In genomic region chr10:80357804-80358125, GRCh38 we compare ENCODE assay signal across 19 cellular contexts. TPM values are rescaled to one million over a fixed set of nuclear protein-coding genes. Genes with fewer than 3 reads are reported as not detected.
DNase-seq lines count a peak whose midpoint lies in the region; ATAC-seq, FAIRE-seq and TF ChIP-seq lines count a peak whose summit lies in the region.
"Had no signal": no experiment of that assay in that cellular context is flagged by ENCODE, and none has a peak within 500 bp of the region (broad histone marks: within the 10 kb centered on the region; RNA-seq: fewer than 3 reads in every experiment).

No MANE protein-coding gene starts in this region.

- WGBS in pancreas, 2 donors = 70 to 73% methylated on average over 6 of the region's 6 CpGs

- intact Hi-C loops in CD8-positive, alpha-beta T cell (cut with DNase I, micrococcal nuclease) = no loop called here
- intact Hi-C loops in left ventricle myocardium superior (cut with micrococcal nuclease) = no loop called here
- intact Hi-C loops in pancreas (cut with DNase I) = no loop called here

- no peak for DNase-seq in CD8-positive, alpha-beta T cell
- DNase-seq in endothelial cell (ENCODE audit: low spot score) = no peak
- no peak for DNase-seq in neural crest cell (ENCODE audit: low read depth, low spot score)
- no peak for DNase-seq in left ventricle myocardium superior
- DNase-seq in pancreas = no peak
- no peak for DNase-seq in dermis blood vessel endothelial cell
- DNase-seq: activated CD4-positive, alpha-beta memory T cell treated with anti-CD3 and anti-CD28 coated beads, Interleukin-2, amount 10 ng/mL, durations not matched to agents 7 days and 5 days; activated CD4-positive, CD25-positive, alpha-beta regulatory T cell; EL; stomach had no signal

- no peak overlapping the region for H3K4me3 ChIP-seq in CD8-positive, alpha-beta T cell (ENCODE audit: low read depth, low read length)
- H3K4me3 ChIP-seq in HUES6 (ENCODE audit: low read depth, low read length) (peak overlapping the region; percentile 58), pancreas (no peak overlapping the region)

- CTCF ChIA-PET in CD8-positive, alpha-beta T cell (lab: Charles Lee) = interaction anchor here (1.1 kb wide), 1 partner anchor 20 kb away, joined by 4 read pairs; no protein-coding TSS in a partner anchor

- no peaks in the 10 kb centered on the region for H3K9me3 ChIP-seq in CD8-positive, alpha-beta T cell (ENCODE audit: low read length)
- H3K9me3 ChIP-seq in HUES6 (ENCODE audit: control insufficient read depth, insufficient read depth, low read depth, low read length) = no peaks in the 10 kb centered on the region
- H3K9me3 ChIP-seq in pancreas = no peaks in the 10 kb centered on the region
- H3K9me3 ChIP-seq: stomach, upper lobe of left lung had no signal

- peaks cover 10% of the 10 kb centered on the region for H3K4me1 ChIP-seq in CD8-positive, alpha-beta T cell (ENCODE audit: insufficient read depth, low read length)
- H3K4me1 ChIP-seq in HUES6 (ENCODE audit: control insufficient read depth, insufficient read depth, low read length) (no peaks in the 10 kb centered on the region), pancreas (no peaks in the 10 kb centered on the region)
- H3K4me1 ChIP-seq: breast epithelium, foreskin keratinocyte had no signal

- H3K4me1 Mint-ChIP-seq in CD8-positive, alpha-beta T cell (ENCODE audit: low read depth) = peaks cover 15% of the 10 kb centered on the region
- H3K4me1 Mint-ChIP-seq in endothelial cell (ENCODE audit: unreplicated experiment) = no peaks in the 10 kb centered on the region
- peaks cover 15% of the 10 kb centered on the region for H3K4me1 Mint-ChIP-seq in neural crest cell

- H3K27ac Mint-ChIP-seq in CD8-positive, alpha-beta T cell = no peak overlapping the region
- H3K27ac Mint-ChIP-seq in endothelial cell (ENCODE audit: unreplicated experiment) (no peak overlapping the region), neural crest cell (ENCODE audit: unreplicated experiment) (no peak overlapping the region)
- H3K27ac Mint-ChIP-seq: activated CD4-positive, alpha-beta memory T cell treated with anti-CD3 and anti-CD28 coated beads, Interleukin-2, amount 10 ng/mL, durations not matched to agents 7 days and 5 days; T-helper 2 cell treated with Interferon-gamma antibody and Interleukin-4, amounts not matched to agents 5 μg/mL and 100 μg/mL, for 36 hours had no signal

- no peak overlapping the region for H3K9ac ChIP-seq in HUES6 (ENCODE audit: low read length)

- no peak for FAIRE-seq in pancreas (lab: Jason Lieb, UNC)

- no peaks in the 10 kb centered on the region for H3K9me3 Mint-ChIP-seq in CD8-positive, alpha-beta T cell
- H3K9me3 Mint-ChIP-seq in endothelial cell (ENCODE audit: unreplicated experiment) = peaks cover 4% of the 10 kb centered on the region
- peaks cover 2% of the 10 kb centered on the region for H3K9me3 Mint-ChIP-seq in neural crest cell
- H3K9me3 Mint-ChIP-seq: activated CD4-positive, alpha-beta memory T cell treated with anti-CD3 and anti-CD28 coated beads, Interleukin-2, amount 10 ng/mL, durations not matched to agents 7 days and 5 days; T-helper 2 cell treated with Interferon-gamma antibody and Interleukin-4, amounts not matched to agents 5 μg/mL and 100 μg/mL, for 36 hours had no signal

- H3K27me3 Mint-ChIP-seq in CD8-positive, alpha-beta T cell (ENCODE audit: low read depth) = peaks cover 24% of the 10 kb centered on the region
- H3K27me3 Mint-ChIP-seq in endothelial cell (ENCODE audit: unreplicated experiment) = peaks cover 13% of the 10 kb centered on the region
- peaks cover 18% of the 10 kb centered on the region for H3K27me3 Mint-ChIP-seq in neural crest cell (ENCODE audit: low read depth)

- no peaks in the 10 kb centered on the region for H3K36me3 ChIP-seq in CD8-positive, alpha-beta T cell (ENCODE audit: insufficient read depth, low read length)
- H3K36me3 ChIP-seq in HUES6 (ENCODE audit: control insufficient read depth, insufficient read depth, low read length) = no peaks in the 10 kb centered on the region
- no peaks in the 10 kb centered on the region for H3K36me3 ChIP-seq in pancreas
- H3K36me3 ChIP-seq: breast epithelium, stomach, upper lobe of left lung had no signal

- peak overlapping the region; percentile 79 for H3K4me3 Mint-ChIP-seq in CD8-positive, alpha-beta T cell
- H3K4me3 Mint-ChIP-seq in endothelial cell (ENCODE audit: unreplicated experiment) (peak overlapping the region; percentile 91), neural crest cell (peak overlapping the region; percentile 95)
- H3K4me3 Mint-ChIP-seq: activated CD4-positive, alpha-beta memory T cell treated with anti-CD3 and anti-CD28 coated beads, Interleukin-2, amount 10 ng/mL, durations not matched to agents 7 days and 5 days had no signal

- TF ChIP-seq CTCF in CD8-positive, alpha-beta T cell (IDR thresholded peaks at IDR 0.05) = no peak
- TF ChIP-seq CTCF in endothelial cell (IDR thresholded peaks at IDR 0.05; ENCODE audit: unreplicated experiment) = no peak
- no peak for TF ChIP-seq CTCF in neural crest cell (conservative IDR thresholded peaks at IDR 0.05)
- no peak for TF ChIP-seq CTCF in pancreas (IDR thresholded peaks at IDR 0.05)

- ATAC-seq in CD8-positive, alpha-beta T cell = no peak
- no peak for ATAC-seq in left ventricle myocardium superior
- ATAC-seq in pancreas = no peak

- H3K27ac ChIP-seq in CD8-positive, alpha-beta T cell (ENCODE audit: low read depth, low read length) = no peak overlapping the region
- no peak overlapping the region for H3K27ac ChIP-seq in HUES6 (ENCODE audit: low read depth, low read length)
- no peak overlapping the region for H3K27ac ChIP-seq in pancreas
- H3K27ac ChIP-seq: breast epithelium, foreskin keratinocyte, stomach, upper lobe of left lung had no signal

- POLR2A ChIA-PET in CD8-positive, alpha-beta T cell (lab: Charles Lee) = no interaction called here

- H3K36me3 Mint-ChIP-seq in CD8-positive, alpha-beta T cell = no peaks in the 10 kb centered on the region
- no peaks in the 10 kb centered on the region for H3K36me3 Mint-ChIP-seq in endothelial cell (ENCODE audit: low read depth, unreplicated experiment)
- H3K36me3 Mint-ChIP-seq in neural crest cell (ENCODE audit: low read depth) = peaks cover 1% of the 10 kb centered on the region

- no peaks in the 10 kb centered on the region for H3K27me3 ChIP-seq in CD8-positive, alpha-beta T cell (ENCODE audit: insufficient read depth, low read length)
- H3K27me3 ChIP-seq in HUES6 (ENCODE audit: control insufficient read depth, insufficient read depth, low read length) = peaks cover 24% of the 10 kb centered on the region
- H3K27me3 ChIP-seq in pancreas = no peaks in the 10 kb centered on the region
- H3K27me3 ChIP-seq: breast epithelium had no signal

RNA-seq across cellular contexts. Expression of gene DYDC2, which starts 1.2 kb away (rescaled TPM):
- not detected for total RNA-seq in CD8-positive, alpha-beta T cell
- not detected for total RNA-seq in endothelial cell (ENCODE audit: unreplicated experiment)
- total RNA-seq in neural crest cell = 2.5 and 3.5 TPM in 2 replicates
- not detected for total RNA-seq in left ventricle myocardium superior
- under 1 TPM in 2 of 6 donors, not detected in 4; 0.32 to 0.44 TPM for total RNA-seq in pancreas
- under 1 TPM; 0.05 to 0.15 TPM for polyA plus RNA-seq in pancreas
- total RNA-seq in dermis blood vessel endothelial cell = not detected in 2 replicates
- total RNA-seq: activated CD4-positive, alpha-beta memory T cell treated with anti-CD3 and anti-CD28 coated beads, Interleukin-2, amount 10 ng/mL, durations not matched to agents 7 days and 5 days; mononuclear cell; skeletal muscle tissue; stomach had no signal

RNA-seq across cellular contexts. Expression of gene DYDC1, which starts 1.2 kb away (rescaled TPM):
- not detected for total RNA-seq in CD8-positive, alpha-beta T cell
- total RNA-seq in endothelial cell (ENCODE audit: unreplicated experiment) (not detected), neural crest cell (not detected in 2 replicates), left ventricle myocardium superior (not detected), pancreas (not detected), dermis blood vessel endothelial cell (not detected in 2 replicates)
- not detected for polyA plus RNA-seq in pancreas
- total RNA-seq: activated CD4-positive, alpha-beta memory T cell treated with anti-CD3 and anti-CD28 coated beads, Interleukin-2, amount 10 ng/mL, durations not matched to agents 7 days and 5 days; breast epithelium; epithelial cell of proximal tubule; foreskin keratinocyte; HT1080; mononuclear cell; skeletal muscle tissue; stomach had no signal
- polyA plus RNA-seq: foreskin keratinocyte, stomach had no signal

RNA-seq across cellular contexts. Expression of gene PRXL2A, which starts 50.6 kb away (rescaled TPM):
- total RNA-seq in CD8-positive, alpha-beta T cell = 1 to 10 TPM; 4.6 to 5.1 TPM
- 147 TPM for total RNA-seq in endothelial cell (ENCODE audit: unreplicated experiment)
- 156 and 161 TPM in 2 replicates for total RNA-seq in neural crest cell
- 119 TPM for total RNA-seq in left ventricle myocardium superior
- total RNA-seq in pancreas = 10 to 100 TPM; 18.2 to 39.8 (median 26.8) TPM
- 10 to 100 TPM; 18.6 to 38.4 TPM for polyA plus RNA-seq in pancreas
- total RNA-seq in dermis blood vessel endothelial cell = 343 and 346 TPM in 2 replicates
